ENCODE assay signal across 8 cellular contexts in the genomic region with DNA sequence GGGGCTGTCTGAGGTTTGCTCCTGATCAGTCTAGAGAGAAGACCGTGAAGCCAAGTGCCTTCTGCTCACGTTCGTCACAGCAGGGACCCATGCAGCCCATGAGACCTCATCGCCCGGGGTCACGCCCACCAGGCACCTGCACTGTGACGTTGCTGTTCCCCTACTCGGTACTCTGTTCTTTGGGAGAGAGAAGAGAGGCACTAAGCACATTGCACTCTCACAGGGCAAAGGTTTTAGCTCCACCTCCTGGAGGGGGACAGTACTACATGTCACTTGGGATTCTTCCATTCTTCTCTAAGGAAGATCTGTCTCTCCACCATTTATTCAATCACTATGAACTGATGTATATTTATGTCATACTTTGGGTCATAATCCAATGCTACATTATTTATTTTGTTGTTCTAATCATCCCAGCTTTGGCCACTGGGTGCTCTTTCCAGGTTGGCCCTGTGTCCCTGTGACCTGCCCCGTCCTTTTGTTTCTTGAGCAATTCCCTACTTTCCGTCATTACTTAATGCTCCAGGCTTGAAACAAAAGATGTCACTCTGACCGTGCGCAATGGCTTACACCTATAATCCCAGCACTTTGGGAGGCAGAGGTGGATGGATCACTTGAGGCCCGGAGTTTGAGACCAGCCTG. TPM values are rescaled to one million over a fixed set of nuclear protein-coding genes. Genes with fewer than 3 reads are reported as not detected.
DNase-seq lines count a peak whose midpoint lies in the region; ATAC-seq and TF ChIP-seq lines count a peak whose summit lies in the region.

No MANE protein-coding gene starts in this region.

- H3K4me3 ChIP-seq in GM06990 (replicated peaks; ENCODE audit: low read depth, low read length), result no peak overlapping the region
- H3K4me3 ChIP-seq in astrocyte of the spinal cord (ENCODE audit: low read depth, low read length), result no peak overlapping the region

- DNase-seq in GM06990 (ENCODE audit: extremely low read depth, insufficient read length) (peak; percentile 41), NAMALWA (ENCODE audit: low spot score) (peak; percentile 85), T1000 (lab: John Stamatoyannopoulos, UW) (peak; percentile 10), astrocyte of the spinal cord (ENCODE audit: low read depth, low spot score) (peak; percentile 15), left lobe of liver (ENCODE audit: low spot score) (peak; percentile 60)
- DNase-seq in stimulated activated CD8-positive, alpha-beta memory T cell treated with anti-CD3 and anti-CD28 coated beads, Interleukin-2, amount 100 ng/mL, for 1 hour (ENCODE audit: low read depth in 2 of 2), result peak; percentile 26 to 28

- TF ChIP-seq CTCF in GM06990 (IDR thresholded peaks at IDR 0.05; ENCODE audit: insufficient read depth, low read length, poor library complexity, severe bottlenecking), result peak; percentile 85
- TF ChIP-seq CTCF in astrocyte of the spinal cord (IDR thresholded peaks at IDR 0.05; ENCODE audit: low read depth, low read length), result peak; percentile 65

- ATAC-seq in left lobe of liver, result peak; percentile 99
- no peak for ATAC-seq in GM21447 (IDR thresholded peaks at IDR 0.05; ENCODE audit: unreplicated experiment)
- ATAC-seq in GM19023 (IDR thresholded peaks at IDR 0.05; ENCODE audit: unreplicated experiment), result no peak

- in situ Hi-C loops in astrocyte of the spinal cord (cut with HindIII; ENCODE audit: low sequenced_read_pairs), result no loop called here

- no peaks in the 10 kb centered on the region for H3K27me3 ChIP-seq in GM06990 (replicated peaks; ENCODE audit: control insufficient read depth, insufficient read depth, low read length)

- H3K36me3 ChIP-seq in GM06990 (ENCODE audit: control insufficient read depth, insufficient read depth, low read length), result no peaks in the 10 kb centered on the region

RNA-seq across cellular contexts. Expression of gene BRD3, which starts 31.4 kb away (rescaled TPM):
- total RNA-seq in left lobe of liver, result 24.6 TPM

RNA-seq across cellular contexts. Expression of gene WDR5, which starts 36.6 kb away (rescaled TPM):
- 19.5 TPM for total RNA-seq in left lobe of liver

Comparison
In these comparisons a context has a peak if more than half of its experiments do, and no peak if none do; other contexts are left out.
1. DNase-seq: peak in every context shown above with its lines; median percentile 85 in NAMALWA; 60 in left lobe of liver; 41 in GM06990; 27 in stimulated activated CD8-positive, alpha-beta memory T cell treated with anti-CD3 and anti-CD28 coated beads, Interleukin-2, amount 100 ng/mL, for 1 hour; 15 in astrocyte of the spinal cord; 10 in T1000.